In genomic region chr18:72762505-72763122, GRCh38 we compare ENCODE assay signal across 8 cellular contexts.
DNase-seq lines count a peak whose midpoint lies in the region; ATAC-seq and TF ChIP-seq lines count a peak whose summit lies in the region.

No MANE protein-coding gene starts in this region.

- DNase-seq in AG20443 (ENCODE audit: low spot score) (peak; percentile 43), NCI-H2107 (lab: John Stamatoyannopoulos, UW) (peak; percentile 33), hepatic stellate cell (ENCODE audit: low spot score) (peak; percentile 7), tibial artery (no peak)
- no peak for DNase-seq in activated CD4-positive, alpha-beta T cell treated with anti-CD3 and anti-CD28 coated beads, Interleukin-2, amount 50 U/mL, for 1 hour

- no peaks in the 10 kb centered on the region for H3K27me3 ChIP-seq in tibial artery

- TF ChIP-seq CTCF in WI38 (IDR thresholded peaks at IDR 0.05; ENCODE audit: low read depth, low read length) (peak; percentile 50), tibial artery (IDR thresholded peaks at IDR 0.05) (peak; percentile 36 to 59)

- H3K4me3 ChIP-seq in WI38 (ENCODE audit: low read depth, low read length) (no peak overlapping the region), tibial artery (no peak overlapping the region)

- ATAC-seq in GM18517 (IDR thresholded peaks at IDR 0.05; ENCODE audit: unreplicated experiment) (peak; percentile 72), HG03039 (IDR thresholded peaks at IDR 0.05; ENCODE audit: unreplicated experiment) (peak; percentile 50)

- intact Hi-C loops in tibial artery (cut with DNase I; ENCODE audit: low total_unique reads): no loop called here

- no peaks in the 10 kb centered on the region for H3K9me3 ChIP-seq in tibial artery

- H3K36me3 ChIP-seq in tibial artery: no peaks in the 10 kb centered on the region

- H3K27ac ChIP-seq in tibial artery: no peak overlapping the region

- no peaks in the 10 kb centered on the region for H3K4me1 ChIP-seq in tibial artery

Comparison
In these comparisons a context has a peak if more than half of its experiments do, and no peak if none do; other contexts are left out.
1. DNase-seq: peak in AG20443 (single experiment), NCI-H2107 (single experiment) and hepatic stellate cell (single experiment); none in tibial artery (0 of 2) and activated CD4-positive, alpha-beta T cell treated with anti-CD3 and anti-CD28 coated beads, Interleukin-2, amount 50 U/mL, for 1 hour (single experiment).